In the genomic region with DNA sequence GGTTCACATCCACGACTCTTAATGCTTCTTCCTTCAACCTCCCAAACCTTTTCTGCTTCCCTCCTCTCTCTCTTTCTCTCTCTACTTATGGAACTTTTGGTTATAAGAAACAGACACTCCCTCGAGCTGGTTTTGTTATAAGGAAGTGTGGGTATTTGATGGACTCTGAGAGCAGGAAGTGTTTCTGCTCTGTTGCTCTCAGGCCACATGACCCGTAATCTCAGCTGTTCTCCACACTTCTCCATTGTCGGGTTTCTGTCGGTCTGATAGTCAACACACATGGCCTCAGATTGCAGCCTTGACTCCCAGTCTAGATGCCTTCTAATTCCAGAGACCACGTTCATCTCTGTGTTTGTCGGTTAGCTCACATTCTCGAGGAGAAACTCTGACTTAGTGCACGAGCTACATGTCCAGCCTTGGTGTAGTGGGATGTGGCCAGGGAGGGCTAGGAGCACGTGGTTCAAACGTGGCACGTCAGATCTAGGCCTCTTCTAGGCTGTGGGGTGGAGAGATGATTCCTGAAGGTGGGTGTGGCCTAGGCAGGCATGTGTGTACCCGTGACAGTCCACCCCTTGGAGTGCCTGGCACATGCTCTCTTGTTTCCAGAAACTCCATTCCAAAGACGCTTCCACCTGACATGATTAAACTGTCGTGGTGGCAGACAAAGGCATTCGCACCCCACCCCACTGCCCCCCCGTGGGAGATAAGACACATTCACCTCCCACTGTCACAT, we compare ENCODE assay signal across 19 cellular contexts. TPM values are rescaled to one million over a fixed set of nuclear protein-coding genes. Genes with fewer than 3 reads are reported as not detected.
A peak's percentile ranks its signal among the peaks of the same experiment; 100 is the strongest.
DNase-seq lines count a peak whose midpoint lies in the region; ATAC-seq and FAIRE-seq lines count a peak whose summit lies in the region.
"Had no signal": no experiment of that assay in that cellular context is flagged by ENCODE, and none has a peak within 500 bp of the region (broad histone marks: within the 10 kb centered on the region; RNA-seq: fewer than 3 reads in every experiment).

No MANE protein-coding gene starts in this region.

- ATAC-seq in GM21515 (IDR thresholded peaks at IDR 0.05; ENCODE audit: unreplicated experiment), result no peak
- no peak for ATAC-seq in naive thymus-derived CD8-positive, alpha-beta T cell
- ATAC-seq: activated CD8-positive, alpha-beta memory T cell treated with anti-CD3 and anti-CD28 coated beads, Interleukin-2, amount 10 ng/mL, durations not matched to agents 7 days and 5 days; stimulated activated naive CD8-positive, alpha-beta T cell treated with anti-CD3 and anti-CD28 coated beads, Interleukin-15, Interleukin-2, amounts not matched to agents 100 U/mL and 50 U/mL, for 24 hours had no signal

- H3K4me1 Mint-ChIP-seq in naive thymus-derived CD8-positive, alpha-beta T cell, result peaks cover 0 to 23% (median 3%) of the 10 kb centered on the region in 4 donors

- peak; percentile 5 for DNase-seq in DMS53 treated with DMSO at 0.1 percent for 48 hours (lab: John Stamatoyannopoulos, UW; ENCODE audit: unreplicated experiment)
- DNase-seq in HTR-8/SVneo (ENCODE audit: insufficient read length, low spot score), result no peak
- DNase-seq in myocyte (ENCODE audit: low read depth), result peak; percentile 37
- DNase-seq in AG08395 (ENCODE audit: low spot score), result no peak
- DNase-seq in A172 (ENCODE audit: low spot score), result no peak
- no peak for DNase-seq in naive thymus-derived CD8-positive, alpha-beta T cell
- DNase-seq: activated CD8-positive, alpha-beta memory T cell treated with anti-CD3 and anti-CD28 coated beads, Interleukin-2, amount 10 ng/mL, durations not matched to agents 7 days and 5 days; activated naive CD4-positive, alpha-beta T cell treated with Interleukin-2 at 50 U/mL for 16 hours; CD4-positive, alpha-beta memory T cell; NCI-H1417; NCI-H510A; retina; SHP77 treated with DMSO at 0.1 percent for 48 hours; stimulated activated naive CD8-positive, alpha-beta T cell treated with anti-CD3 and anti-CD28 coated beads, Interleukin-15, Interleukin-2, amounts not matched to agents 100 U/mL and 50 U/mL, for 24 hours had no signal

- H3K36me3 Mint-ChIP-seq in naive thymus-derived CD8-positive, alpha-beta T cell, result peaks cover 5 to 13% (median 9%) of the 10 kb centered on the region in 3 donors

- peak overlapping the region in 3 of 10 donors; percentile 57 to 67 (median 61) for H3K27ac Mint-ChIP-seq in naive thymus-derived CD8-positive, alpha-beta T cell
- H3K27ac Mint-ChIP-seq: activated CD8-positive, alpha-beta memory T cell treated with anti-CD3 and anti-CD28 coated beads, Interleukin-2, amount 10 ng/mL, durations not matched to agents 7 days and 5 days; CD4-positive, alpha-beta memory T cell had no signal

- FAIRE-seq in HTR-8/SVneo (lab: Jason Lieb, UNC), result peak; percentile 44
- FAIRE-seq: islet of Langerhans had no signal

- no peak overlapping the region for H3K4me3 Mint-ChIP-seq in naive thymus-derived CD8-positive, alpha-beta T cell
- H3K4me3 Mint-ChIP-seq: activated CD8-positive, alpha-beta memory T cell treated with anti-CD3 and anti-CD28 coated beads, Interleukin-2, amount 10 ng/mL, durations not matched to agents 7 days and 5 days; CD4-positive, alpha-beta memory T cell had no signal

- peak overlapping the region; percentile 10 for H3K27ac ChIP-seq in angular gyrus (ENCODE audit: low read depth, low read length)

- H3K9me3 Mint-ChIP-seq in naive thymus-derived CD8-positive, alpha-beta T cell, result no peaks in the 10 kb centered on the region

- H3K27me3 Mint-ChIP-seq in naive thymus-derived CD8-positive, alpha-beta T cell, result no peaks in the 10 kb centered on the region
- H3K27me3 Mint-ChIP-seq: activated CD8-positive, alpha-beta memory T cell treated with anti-CD3 and anti-CD28 coated beads, Interleukin-2, amount 10 ng/mL, durations not matched to agents 7 days and 5 days; CD4-positive, alpha-beta memory T cell had no signal

- POLR2A ChIA-PET in naive thymus-derived CD8-positive, alpha-beta T cell (lab: Charles Lee), result no interaction called here

RNA-seq across cellular contexts. Expression of a gene that starts 26.3 kb away (rescaled TPM):
- total RNA-seq in myocyte, result not detected in 2 replicates
- 0.76 TPM for polyA plus RNA-seq in myocyte (2012)
- total RNA-seq in A172 (2014; rRNA removed; shearing (Covaris generic)), result 0.34 and 2.8 TPM in 2 replicates
- total RNA-seq in naive thymus-derived CD8-positive, alpha-beta T cell, result not detected
- polyA plus RNA-seq in naive thymus-derived CD8-positive, alpha-beta T cell, result under 1 TPM; 0.44 to 0.88 (median 0.68) TPM
- total RNA-seq: activated CD8-positive, alpha-beta memory T cell treated with anti-CD3 and anti-CD28 coated beads, Interleukin-2, amount 10 ng/mL, durations not matched to agents 7 days and 5 days; CD4-positive, alpha-beta memory T cell; glomerular endothelial cell; HT1080 had no signal

RNA-seq across cellular contexts. Expression of a gene that starts 38.3 kb away (rescaled TPM):
- 24.6 and 29.5 TPM in 2 replicates for total RNA-seq in myocyte
- 38.7 TPM for polyA plus RNA-seq in myocyte (2012)
- total RNA-seq in A172 (2014; rRNA removed; shearing (Covaris generic)), result 11.3 and 11.4 TPM in 2 replicates
- 10 to 100 TPM in 1 of 2 experiments, 1 to 10 TPM in 1; 9.2 to 10.2 TPM for total RNA-seq in naive thymus-derived CD8-positive, alpha-beta T cell
- polyA plus RNA-seq in naive thymus-derived CD8-positive, alpha-beta T cell, result under 1 TPM; 0.23 to 0.57 (median 0.34) TPM

RNA-seq across cellular contexts. Expression of a gene that starts 50.7 kb away (rescaled TPM):
- 1.6 TPM in 1 of 2 replicates, not detected in the other for total RNA-seq in myocyte
- 0.21 TPM for polyA plus RNA-seq in myocyte (2012)
- total RNA-seq in A172 (2014; rRNA removed; shearing (Covaris generic)), result not detected in 2 replicates
- total RNA-seq in naive thymus-derived CD8-positive, alpha-beta T cell, result not detected
- not detected for polyA plus RNA-seq in naive thymus-derived CD8-positive, alpha-beta T cell
- total RNA-seq: CD4-positive, alpha-beta memory T cell; glomerular endothelial cell had no signal
- polyA plus RNA-seq: CD4-positive, alpha-beta memory T cell had no signal

Comparison
In these comparisons a context has a peak if more than half of its experiments do, and no peak if none do; other contexts are left out.
1. DNase-seq: peak in DMS53 treated with DMSO at 0.1 percent for 48 hours (single experiment) and myocyte (single experiment); none in HTR-8/SVneo (single experiment), AG08395 (single experiment), A172 (single experiment) and naive thymus-derived CD8-positive, alpha-beta T cell (0 of 10).